ENCODE assay signal across 10 cellular contexts in the genomic region with DNA sequence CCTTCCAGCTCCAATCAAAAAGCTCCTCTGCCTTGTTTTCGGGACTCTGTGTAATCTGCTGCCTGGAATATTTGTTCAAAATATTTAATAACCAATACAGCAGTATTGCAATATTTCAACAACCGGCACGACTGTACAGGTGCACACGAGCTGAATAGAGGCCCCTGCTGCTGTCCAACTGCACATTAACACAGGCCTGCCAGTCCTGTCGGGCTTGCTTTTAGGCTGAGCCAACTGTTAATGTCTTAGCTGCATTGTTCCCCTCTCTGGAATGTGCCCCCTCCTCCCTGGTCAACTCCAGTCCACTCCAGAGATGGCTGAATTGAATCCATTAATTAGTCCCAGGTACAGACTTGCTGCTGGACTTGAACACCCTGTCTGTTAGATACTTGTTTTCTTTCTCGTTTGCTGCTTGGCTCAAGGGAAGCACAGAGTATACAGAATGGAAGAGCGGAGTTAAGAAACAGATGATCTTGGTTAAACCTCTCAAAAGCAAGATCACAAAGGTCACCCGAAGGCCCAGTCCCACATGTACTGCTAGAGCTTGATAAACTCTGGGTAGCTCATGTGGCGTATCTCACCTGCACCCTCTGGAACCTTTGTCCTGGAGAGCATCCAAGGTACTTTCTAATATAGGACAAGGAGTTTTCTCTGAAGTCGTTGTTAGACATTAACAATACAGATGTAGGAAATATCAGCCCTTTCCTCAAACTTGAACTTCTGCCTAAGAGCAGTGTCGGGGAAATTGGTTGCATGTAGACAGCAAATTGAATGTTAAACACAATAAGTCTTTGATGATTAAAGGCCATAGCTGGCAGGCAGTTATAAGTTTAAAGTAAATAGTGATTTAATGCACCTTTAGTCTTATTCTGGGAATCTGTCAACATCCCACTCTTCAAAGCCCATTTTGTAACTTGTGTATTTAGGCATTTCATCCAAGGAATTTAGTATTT. TPM values are rescaled to one million over a fixed set of nuclear protein-coding genes. Genes with fewer than 3 reads are reported as not detected.
DNase-seq lines count a peak whose midpoint lies in the region; ATAC-seq and TF ChIP-seq lines count a peak whose summit lies in the region.
"Had no signal": no experiment of that assay in that cellular context is flagged by ENCODE, and none has a peak within 500 bp of the region (broad histone marks: within the 10 kb centered on the region; RNA-seq: fewer than 3 reads in every experiment).

No MANE protein-coding gene starts in this region.

- H3K4me3 ChIP-seq in lower lobe of right lung (no peak overlapping the region), stomach (no peak overlapping the region)

- DNase-seq in activated T-cell treated with anti-CD3 and anti-CD28 coated beads, Interleukin-2, amount 50 U/mL, for 72 hours: no peak
- no peak for DNase-seq in activated T-cell treated with anti-CD3 and anti-CD28 coated beads, Interleukin-2, amount 50 U/mL, for 24 hours
- no peak for DNase-seq in effector memory CD8-positive, alpha-beta T cell
- no peak for DNase-seq in lower lobe of right lung
- DNase-seq in stomach: peak; percentile 73
- no peak for DNase-seq in activated CD8-positive, alpha-beta T cell treated with anti-CD3 and anti-CD28 coated beads for 36 hours
- no peak for DNase-seq in NCI-H2081 (lab: John Stamatoyannopoulos, UW)
- DNase-seq: caudate nucleus; stimulated activated naive B cell treated with anti-CD40 and anti-IgM and Interleukin-4, amounts not matched to agents 10 μg/mL and 1 μg/mL and 100 μg/mL, for 72 hours had no signal

- CTCF ChIA-PET in activated CD8-positive, alpha-beta T cell treated with anti-CD3 and anti-CD28 coated beads for 36 hours (lab: Charles Lee): interaction anchor here (1.0 to 3.4 kb wide), 4 partner anchors 62 to 253 kb away, joined by 3 to 23 read pairs (median 4); no protein-coding TSS in a partner anchor

- no peaks in the 10 kb centered on the region for H3K9me3 ChIP-seq in lower lobe of right lung
- H3K9me3 ChIP-seq in stomach: no peaks in the 10 kb centered on the region

- no peak for ATAC-seq in activated T-cell treated with anti-CD3 and anti-CD28 coated beads, Interleukin-2, amount 50 U/mL, for 72 hours (replicated peaks in 1 of 2)
- no peak for ATAC-seq in effector memory CD8-positive, alpha-beta T cell (replicated peaks)
- ATAC-seq in lower lobe of right lung: peak; percentile 62 to 71
- ATAC-seq in activated CD8-positive, alpha-beta T cell treated with anti-CD3 and anti-CD28 coated beads for 36 hours: no peak
- no peak for ATAC-seq in GM18870 (IDR thresholded peaks at IDR 0.05; ENCODE audit: unreplicated experiment)
- ATAC-seq: stimulated activated naive B cell treated with anti-CD40 and anti-IgM and Interleukin-4, amounts not matched to agents 10 μg/mL and 1 μg/mL and 100 μg/mL, for 72 hours had no signal

- H3K27me3 ChIP-seq in lower lobe of right lung (ENCODE audit: low read depth): no peaks in the 10 kb centered on the region
- no peaks in the 10 kb centered on the region for H3K27me3 ChIP-seq in stomach

- no peak for TF ChIP-seq POLR2A in stomach (IDR thresholded peaks at IDR 0.05)

- TF ChIP-seq CTCF in lower lobe of right lung (IDR thresholded peaks at IDR 0.05) (no peak), stomach (IDR thresholded peaks at IDR 0.05) (no peak)
- TF ChIP-seq CTCF in activated CD8-positive, alpha-beta T cell treated with anti-CD3 and anti-CD28 coated beads for 36 hours (IDR thresholded peaks at IDR 0.05): no peak

- H3K4me1 Mint-ChIP-seq in activated T-cell treated with anti-CD3 and anti-CD28 coated beads, Interleukin-2, amount 50 U/mL, for 72 hours (ENCODE audit: low read depth): peaks cover 23% of the 10 kb centered on the region
- peaks cover 14% of the 10 kb centered on the region for H3K4me1 Mint-ChIP-seq in activated T-cell treated with anti-CD3 and anti-CD28 coated beads, Interleukin-2, amount 50 U/mL, for 24 hours (ENCODE audit: low read depth)
- H3K4me1 Mint-ChIP-seq in effector memory CD8-positive, alpha-beta T cell (ENCODE audit: low read depth in 2 of 2): peaks cover 6 to 8% of the 10 kb centered on the region in 2 donors
- H3K4me1 Mint-ChIP-seq in activated CD8-positive, alpha-beta T cell treated with anti-CD3 and anti-CD28 coated beads for 36 hours (ENCODE audit: low read depth): peaks cover 8% of the 10 kb centered on the region

- H3K36me3 ChIP-seq in lower lobe of right lung (peaks cover 5% of the 10 kb centered on the region), stomach (peaks cover 0 to 18% (median 3%) of the 10 kb centered on the region in 4 donors)

- TF ChIP-seq EP300 in stomach (IDR thresholded peaks at IDR 0.05): no peak

- POLR2A ChIA-PET in activated CD8-positive, alpha-beta T cell treated with anti-CD3 and anti-CD28 coated beads for 36 hours (lab: Charles Lee): interaction anchor here (1.0 kb wide), 1 partner anchor 31 kb away, joined by 3 read pairs; no protein-coding TSS in a partner anchor

- peaks cover 15% of the 10 kb centered on the region for H3K4me1 ChIP-seq in lower lobe of right lung
- peaks cover 17 to 42% (median 40%) of the 10 kb centered on the region in 4 donors for H3K4me1 ChIP-seq in stomach

- H3K4me3 Mint-ChIP-seq in activated T-cell treated with anti-CD3 and anti-CD28 coated beads, Interleukin-2, amount 50 U/mL, for 72 hours: no peak overlapping the region
- H3K4me3 Mint-ChIP-seq in activated T-cell treated with anti-CD3 and anti-CD28 coated beads, Interleukin-2, amount 50 U/mL, for 24 hours: no peak overlapping the region
- H3K4me3 Mint-ChIP-seq in effector memory CD8-positive, alpha-beta T cell: no peak overlapping the region
- H3K4me3 Mint-ChIP-seq in activated CD8-positive, alpha-beta T cell treated with anti-CD3 and anti-CD28 coated beads for 36 hours: no peak overlapping the region
- H3K4me3 Mint-ChIP-seq: stimulated activated naive B cell treated with anti-CD40 and anti-IgM and Interleukin-4, amounts not matched to agents 10 μg/mL and 1 μg/mL and 100 μg/mL, for 72 hours had no signal

- H3K36me3 Mint-ChIP-seq in activated T-cell treated with anti-CD3 and anti-CD28 coated beads, Interleukin-2, amount 50 U/mL, for 72 hours (ENCODE audit: insufficient read depth in 2 of 2): peaks cover 2 to 5% of the 10 kb centered on the region in 2 donors
- peaks cover 52% of the 10 kb centered on the region for H3K36me3 Mint-ChIP-seq in activated T-cell treated with anti-CD3 and anti-CD28 coated beads, Interleukin-2, amount 50 U/mL, for 24 hours (ENCODE audit: low read depth)
- peaks cover 27% of the 10 kb centered on the region for H3K36me3 Mint-ChIP-seq in effector memory CD8-positive, alpha-beta T cell (ENCODE audit: insufficient read depth)
- peaks cover 11% of the 10 kb centered on the region for H3K36me3 Mint-ChIP-seq in activated CD8-positive, alpha-beta T cell treated with anti-CD3 and anti-CD28 coated beads for 36 hours (ENCODE audit: low read depth)

- no peaks in the 10 kb centered on the region for H3K27me3 Mint-ChIP-seq in activated T-cell treated with anti-CD3 and anti-CD28 coated beads, Interleukin-2, amount 50 U/mL, for 72 hours (ENCODE audit: low read depth)
- H3K27me3 Mint-ChIP-seq in activated T-cell treated with anti-CD3 and anti-CD28 coated beads, Interleukin-2, amount 50 U/mL, for 24 hours: no peaks in the 10 kb centered on the region
- H3K27me3 Mint-ChIP-seq in effector memory CD8-positive, alpha-beta T cell: no peaks in the 10 kb centered on the region
- no peaks in the 10 kb centered on the region for H3K27me3 Mint-ChIP-seq in activated CD8-positive, alpha-beta T cell treated with anti-CD3 and anti-CD28 coated beads for 36 hours
- H3K27me3 Mint-ChIP-seq: stimulated activated naive B cell treated with anti-CD40 and anti-IgM and Interleukin-4, amounts not matched to agents 10 μg/mL and 1 μg/mL and 100 μg/mL, for 72 hours had no signal

- H3K27ac ChIP-seq in lower lobe of right lung (no peak overlapping the region), stomach (peak overlapping the region; percentile 36 to 68 (median 51))

- no peaks in the 10 kb centered on the region for H3K9me3 Mint-ChIP-seq in activated T-cell treated with anti-CD3 and anti-CD28 coated beads, Interleukin-2, amount 50 U/mL, for 72 hours
- H3K9me3 Mint-ChIP-seq in activated T-cell treated with anti-CD3 and anti-CD28 coated beads, Interleukin-2, amount 50 U/mL, for 24 hours: no peaks in the 10 kb centered on the region
- H3K9me3 Mint-ChIP-seq in effector memory CD8-positive, alpha-beta T cell: no peaks in the 10 kb centered on the region
- no peaks in the 10 kb centered on the region for H3K9me3 Mint-ChIP-seq in activated CD8-positive, alpha-beta T cell treated with anti-CD3 and anti-CD28 coated beads for 36 hours
- H3K9me3 Mint-ChIP-seq: stimulated activated naive B cell treated with anti-CD40 and anti-IgM and Interleukin-4, amounts not matched to agents 10 μg/mL and 1 μg/mL and 100 μg/mL, for 72 hours had no signal

- peak overlapping the region; percentile 47 for H3K27ac Mint-ChIP-seq in activated T-cell treated with anti-CD3 and anti-CD28 coated beads, Interleukin-2, amount 50 U/mL, for 72 hours
- H3K27ac Mint-ChIP-seq in activated T-cell treated with anti-CD3 and anti-CD28 coated beads, Interleukin-2, amount 50 U/mL, for 24 hours: no peak overlapping the region
- peak overlapping the region; percentile 3 to 39 for H3K27ac Mint-ChIP-seq in effector memory CD8-positive, alpha-beta T cell
- no peak overlapping the region for H3K27ac Mint-ChIP-seq in activated CD8-positive, alpha-beta T cell treated with anti-CD3 and anti-CD28 coated beads for 36 hours
- H3K27ac Mint-ChIP-seq: stimulated activated naive B cell treated with anti-CD40 and anti-IgM and Interleukin-4, amounts not matched to agents 10 μg/mL and 1 μg/mL and 100 μg/mL, for 72 hours had no signal

- 24 to 32% (median 28%) methylated on average over 11 of the region's 11 CpGs for WGBS in stomach, 5 donors

- intact Hi-C loops in lower lobe of right lung (cut with DNase I): loop anchor here (10.0 kb wide), 1 partner anchor 217 kb away; no protein-coding TSS in a partner anchor
- intact Hi-C loops in stomach (cut with DNase I; ENCODE audit: low total_unique reads): loop anchor here (10.0 kb wide), 1 partner anchor 247 kb away; no protein-coding TSS in a partner anchor
- intact Hi-C loops in activated CD8-positive, alpha-beta T cell treated with anti-CD3 and anti-CD28 coated beads for 36 hours (cut with micrococcal nuclease): no loop called here

RNA-seq across cellular contexts. Expression of a gene that starts 31.9 kb away (rescaled TPM):
- 10 to 100 TPM; 10.1 to 14.4 TPM for total RNA-seq in activated T-cell treated with anti-CD3 and anti-CD28 coated beads, Interleukin-2, amount 50 U/mL, for 72 hours
- 6.0 TPM for total RNA-seq in lower lobe of right lung
- 1 to 10 TPM in 4 of 5 donors, not detected in 1; 1.3 to 3.5 (median 2.4) TPM for total RNA-seq in stomach
- polyA plus RNA-seq in stomach: 10 to 100 TPM in 1 of 3 donors, 1 to 10 TPM in 2; 7.6 to 10.5 (median 8.1) TPM
- total RNA-seq in activated CD8-positive, alpha-beta T cell treated with anti-CD3 and anti-CD28 coated beads for 36 hours: 1 to 10 TPM; 6.5 to 6.9 TPM

Comparison
In these comparisons a context has a peak if more than half of its experiments do, and no peak if none do; other contexts are left out.
1. H3K27ac Mint-ChIP-seq: peak in activated T-cell treated with anti-CD3 and anti-CD28 coated beads, Interleukin-2, amount 50 U/mL, for 72 hours (single experiment) and effector memory CD8-positive, alpha-beta T cell (2 of 2); none in activated T-cell treated with anti-CD3 and anti-CD28 coated beads, Interleukin-2, amount 50 U/mL, for 24 hours (single experiment) and activated CD8-positive, alpha-beta T cell treated with anti-CD3 and anti-CD28 coated beads for 36 hours (single experiment).
2. ATAC-seq: peak in lower lobe of right lung (2 of 2); none in activated T-cell treated with anti-CD3 and anti-CD28 coated beads, Interleukin-2, amount 50 U/mL, for 72 hours (0 of 2), effector memory CD8-positive, alpha-beta T cell (single experiment), activated CD8-positive, alpha-beta T cell treated with anti-CD3 and anti-CD28 coated beads for 36 hours (single experiment) and GM18870 (single experiment).